25 cellular contexts compared by ENCODE assay signal in the genomic region with DNA sequence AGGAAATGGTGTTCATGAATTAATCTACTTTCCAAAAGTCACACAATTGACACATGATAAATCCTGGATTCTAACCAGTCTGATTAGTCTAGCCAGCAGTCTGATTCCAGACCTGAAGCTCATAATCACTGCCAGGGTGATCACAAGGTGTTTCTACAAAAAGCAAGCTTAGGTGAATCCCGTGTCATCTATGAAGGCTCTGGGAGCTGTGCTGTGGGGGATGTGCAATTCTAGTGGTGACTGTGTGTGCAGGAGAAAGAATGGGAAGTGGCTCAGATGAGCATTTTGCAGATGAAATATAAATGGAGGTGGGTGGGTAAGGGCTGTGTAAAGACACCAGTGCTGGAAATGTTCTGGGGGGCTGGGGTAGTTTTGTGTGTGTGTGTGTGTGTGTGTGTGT. TPM values are rescaled to one million over a fixed set of nuclear protein-coding genes. Genes with fewer than 3 reads are reported as not detected.
"Had no signal": no experiment of that assay in that cellular context is flagged by ENCODE, and none has a peak within 500 bp of the region (broad histone marks: within the 10 kb centered on the region; RNA-seq: fewer than 3 reads in every experiment).

No MANE protein-coding gene starts in this region.

- H3K36me3 ChIP-seq: heart left ventricle, neutrophil, ovary, stomach, thoracic aorta, transverse colon had no signal

- H3K9me3 Mint-ChIP-seq: dendritic cell treated with granulocyte-macrophage colony-stimulating factor and Interleukin-4, amounts not matched to agents 40 ng/mL and 50 ng/mL, for 4 days; effector memory CD8-positive, alpha-beta T cell; nephron progenitor cell had no signal

- H3K4me3 Mint-ChIP-seq: dendritic cell treated with granulocyte-macrophage colony-stimulating factor and Interleukin-4, amounts not matched to agents 40 ng/mL and 50 ng/mL, for 4 days; effector memory CD8-positive, alpha-beta T cell; naive thymus-derived CD4-positive, alpha-beta T cell; nephron progenitor cell had no signal

- DNase-seq: effector memory CD8-positive, alpha-beta T cell; erythroblast; foreskin melanocyte; heart left ventricle; hippocampal formation; kidney glomerular epithelial cell; naive thymus-derived CD4-positive, alpha-beta T cell; nephron progenitor cell; ovary; right cardiac atrium; small intestine; stimulated activated CD4-positive, alpha-beta T cell treated with anti-CD3 and anti-CD28 coated beads, Interleukin-12 subunit alpha, Interleukin-12 subunit beta, amount 100 ng/mL, for 4 hours; stimulated activated naive CD4-positive, alpha-beta T cell; stomach; substantia nigra; transverse colon had no signal

- H3K27ac Mint-ChIP-seq: dendritic cell treated with granulocyte-macrophage colony-stimulating factor and Interleukin-4, amounts not matched to agents 40 ng/mL and 50 ng/mL, for 4 days; effector memory CD8-positive, alpha-beta T cell; nephron progenitor cell had no signal

- H3K27me3 ChIP-seq: ovary had no signal

- H3K36me3 Mint-ChIP-seq: naive thymus-derived CD4-positive, alpha-beta T cell had no signal

- H3K4me1 Mint-ChIP-seq: nephron progenitor cell had no signal

- H3K9me3 ChIP-seq: heart left ventricle, neutrophil, ovary, stomach, thoracic aorta, transverse colon had no signal

- H3K4me3 ChIP-seq: heart left ventricle, ovary, stomach, thoracic aorta, transverse colon had no signal

- ATAC-seq: effector memory CD8-positive, alpha-beta T cell; heart left ventricle; naive thymus-derived CD4-positive, alpha-beta T cell; right cardiac atrium had no signal

- H3K27ac ChIP-seq: heart left ventricle, neutrophil, ovary, stomach, thoracic aorta, transverse colon had no signal

RNA-seq across cellular contexts. Expression of gene NPPB, which starts 1.8 kb away (rescaled TPM):
- total RNA-seq: endothelial cell of umbilical vein; liver; lung microvascular endothelial cell; mononuclear cell; naive thymus-derived CD4-positive, alpha-beta T cell; ovary; posterior vena cava; thoracic aorta; transverse colon; ureter had no signal

RNA-seq across cellular contexts. Expression of gene NPPA, which starts 13.0 kb away (rescaled TPM):
- total RNA-seq: endothelial cell of umbilical vein; liver; mononuclear cell; naive thymus-derived CD4-positive, alpha-beta T cell; thoracic aorta; transverse colon; ureter had no signal
